In genomic region chr10:31098091-31098490, GRCh38 we compare ENCODE assay signal across 1 cellular context.
TF ChIP-seq lines count a peak whose summit lies in the region.

No MANE protein-coding gene starts in this region.

TF ChIP-seq in IMR-90, 13 proteins besides CTCF, POLR2A, EP300 and RAD21:
- TF ChIP-seq RFX5 (IDR thresholded peaks at IDR 0.05; ENCODE audit: low read depth, low read length) (no peak), FOS (IDR thresholded peaks at IDR 0.05; ENCODE audit: low read depth, low read length) (no peak), ELK1 (IDR thresholded peaks at IDR 0.05; ENCODE audit: borderline replicate concordance, low read depth, low read length) (no peak), USF2 (IDR thresholded peaks at IDR 0.05; ENCODE audit: low read depth, low read length) (no peak), BHLHE40 (IDR thresholded peaks at IDR 0.05; ENCODE audit: low read depth, low read length) (no peak), CEBPB (IDR thresholded peaks at IDR 0.05; ENCODE audit: low read depth, low read length) (no peak), NFE2L2 (IDR thresholded peaks at IDR 0.05; ENCODE audit: low read depth, low read length) (no peak), CHD1 (IDR thresholded peaks at IDR 0.05; ENCODE audit: low read depth, low read length) (no peak), MXI1 (IDR thresholded peaks at IDR 0.05; ENCODE audit: borderline replicate concordance, low read depth, low read length) (no peak), RCOR1 (IDR thresholded peaks at IDR 0.05; ENCODE audit: insufficient replicate concordance, low read length) (no peak), MAZ (IDR thresholded peaks at IDR 0.05; ENCODE audit: borderline replicate concordance, low read depth, low read length) (no peak), SMC3 (IDR thresholded peaks at IDR 0.05; ENCODE audit: low read depth, low read length) (no peak), MAFK (IDR thresholded peaks at IDR 0.05; ENCODE audit: low read depth, low read length) (no peak)
